7 cellular contexts compared by ENCODE assay signal in the genomic region with DNA sequence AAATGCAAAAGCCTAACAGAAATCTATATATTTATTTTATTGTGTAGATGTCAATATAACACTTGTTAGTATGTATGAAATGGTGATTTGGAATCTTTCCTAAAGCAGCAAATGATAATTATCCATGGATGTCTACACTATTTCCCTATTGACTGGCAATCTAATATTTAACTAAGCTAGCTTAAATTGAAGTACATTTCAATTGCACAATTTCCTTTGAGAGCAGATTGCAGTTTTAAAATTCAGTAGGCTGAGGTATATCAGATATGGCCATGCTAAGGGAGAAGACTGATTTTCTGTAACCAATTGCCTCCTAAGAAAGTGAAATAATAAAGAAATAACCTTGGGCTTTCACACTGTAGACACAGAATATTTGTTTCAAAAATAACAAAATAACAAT.
"Had no signal": no experiment of that assay in that cellular context is flagged by ENCODE, and none has a peak within 500 bp of the region (broad histone marks: within the 10 kb centered on the region; RNA-seq: fewer than 3 reads in every experiment).

No MANE protein-coding gene starts in this region.

- DNase-seq: GM23248, GOT3, H7, HFFc6 had no signal

- H3K4me3 ChIP-seq: GM23248, HAP-1 had no signal

- H3K9me3 ChIP-seq: HAP-1 had no signal

- ATAC-seq: HCT116 had no signal

- FAIRE-seq: HTR-8/SVneo had no signal

- H3K9ac ChIP-seq: GM23248 had no signal

- H2AFZ ChIP-seq: GM23248 had no signal

- H3K27ac ChIP-seq: GM23248 had no signal

- H3K4me1 ChIP-seq: HAP-1 had no signal

- H3K36me3 ChIP-seq: HAP-1 had no signal
